Comparison of ENCODE assay signal across 31 cellular contexts in the genomic region with DNA sequence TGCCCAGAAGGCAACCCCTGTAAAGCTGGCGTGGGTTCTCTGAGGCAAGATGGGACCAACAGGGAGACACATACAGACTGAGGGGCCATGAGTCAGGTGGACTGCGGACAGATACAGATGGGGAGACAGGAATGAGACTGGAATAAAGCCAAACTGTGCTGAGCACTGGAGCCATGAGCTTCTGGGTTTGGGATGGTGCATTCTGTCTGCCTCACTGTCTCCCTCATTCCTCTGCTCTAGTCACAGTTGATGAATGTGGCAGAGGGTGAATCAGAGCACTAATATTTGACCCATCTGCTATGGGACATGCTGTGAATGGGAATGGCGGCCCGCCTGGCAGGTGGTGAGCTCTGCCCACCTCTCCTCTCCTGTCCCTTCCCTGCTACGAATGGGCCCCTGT.
"Had no signal": no experiment of that assay in that cellular context is flagged by ENCODE, and none has a peak within 500 bp of the region (broad histone marks: within the 10 kb centered on the region; RNA-seq: fewer than 3 reads in every experiment).

No MANE protein-coding gene starts in this region.

- H3K4me3 ChIP-seq: SJSA1 had no signal

- DNase-seq: activated B cell treated with CpG ODN at 0.5 μM for 24 hours; activated CD4-positive, alpha-beta memory T cell treated with anti-CD3 and anti-CD28 coated beads for 36 hours; activated CD4-positive, alpha-beta T cell treated with anti-CD3 and anti-CD28 coated beads for 4 hours; activated CD4-positive, alpha-beta T cell treated with anti-CD3 and anti-CD28 coated beads, Interleukin-2, amount 50 U/mL, for 1 hour; activated CD4-positive, CD25-positive, alpha-beta regulatory T cell treated with anti-CD3 and anti-CD28 coated beads, Interleukin-2, amount 50 U/mL, for 72 hours; activated CD8-positive, alpha-beta memory T cell treated with anti-CD3 and anti-CD28 coated beads for 24 hours; activated CD8-positive, alpha-beta memory T cell treated with anti-CD3 and anti-CD28 coated beads, Interleukin-2, amount 10 ng/mL, durations not matched to agents 7 days and 5 days; activated CD8-positive, alpha-beta memory T cell treated with anti-CD3 and anti-CD28 coated beads, Interleukin-2, amount 50 U/mL, for 48 hours; activated effector memory CD4-positive, alpha-beta T cell treated with Interleukin-2 at 50 U/mL for 16 hours; activated naive CD4-positive, alpha-beta T cell treated with anti-CD3 and anti-CD28 coated beads, Interleukin-2, amount 10 ng/mL, durations not matched to agents 7 days and 5 days; activated naive CD8-positive, alpha-beta T cell treated with anti-CD3 and anti-CD28 coated beads, Interleukin-2, amount 50 U/mL, for 24 hours; activated T-cell treated with anti-CD3 and anti-CD28 coated beads, Interleukin-2, amount 50 U/mL, for 48 hours; anterior cingulate cortex; caudate nucleus; Karpas-422; MM.1S; MV-4-11; NCI-H1092; NCI-H1436 treated with DMSO at 0.1 percent for 48 hours; NCI-H187 treated with DMSO at 0.1 percent for 48 hours; NCI-H2081 treated with DMSO at 0.1 percent for 48 hours; NCI-H226; NCI-H524 treated with DMSO at 0.1 percent for 48 hours; RPMI8226; SHP77 treated with DMSO at 0.1 percent for 48 hours; SW 1271; T-helper 1 cell; T-helper 2 cell; T-helper 9 cell had no signal

- H3K27me3 ChIP-seq: SJSA1 had no signal

- H3K27ac ChIP-seq: SJSA1, VCaP had no signal

- H3K4me1 ChIP-seq: SJSA1 had no signal

- H3K36me3 ChIP-seq: SJSA1 had no signal

- H3K9me3 ChIP-seq: SJSA1 had no signal
